In genomic region chr18:55265916-55266488, GRCh38 we compare ENCODE assay signal across 9 cellular contexts.
A peak's percentile ranks its signal among the peaks of the same experiment; 100 is the strongest.
DNase-seq lines count a peak whose midpoint lies in the region; ATAC-seq and TF ChIP-seq lines count a peak whose summit lies in the region.
"Had no signal": no experiment of that assay in that cellular context is flagged by ENCODE, and none has a peak within 500 bp of the region (broad histone marks: within the 10 kb centered on the region; RNA-seq: fewer than 3 reads in every experiment).

No MANE protein-coding gene starts in this region.

- peak; percentile 44 for ATAC-seq in GM19043 (IDR thresholded peaks at IDR 0.05; ENCODE audit: low read depth, unreplicated experiment)
- ATAC-seq in HG02852 (IDR thresholded peaks at IDR 0.05; ENCODE audit: unreplicated experiment), result peak; percentile 26

- H3K27me3 ChIP-seq in uterus, result no peaks in the 10 kb centered on the region

- WGBS in mesodermal cell (ENCODE audit: insufficient coverage in 2 of 2), 2 experiments, result 100% methylated on average over 2 of the region's 5 CpGs; no CpG with 5 or more reads in 1 of the 2 experiments

- no peak for TF ChIP-seq CTCF in uterus (IDR thresholded peaks at IDR 0.05)

- TF ChIP-seq POLR2A in uterus (IDR thresholded peaks at IDR 0.05), result no peak

- intact Hi-C loops in uterus (cut with DNase I; ENCODE audit: low total_unique reads), result no loop called here

- no peaks in the 10 kb centered on the region for H3K9me3 ChIP-seq in mesodermal cell (ENCODE audit: control insufficient read depth, low read length)
- H3K9me3 ChIP-seq in uterus, result no peaks in the 10 kb centered on the region

- H3K27ac ChIP-seq in mesodermal cell (ENCODE audit: low read depth, low read length, severe bottlenecking) (peak overlapping the region; percentile 23), uterus (peak overlapping the region in 1 of 2 donors; percentile 57)

- DNase-seq in RPMI7951 (ENCODE audit: low read depth) (peak; percentile 71), NCI-H345 treated with DMSO at 0.1 percent for 48 hours (lab: John Stamatoyannopoulos, UW; ENCODE audit: unreplicated experiment) (no peak), GM19240 (ENCODE audit: insufficient read length, low spot score) (no peak), uterus (no peak)
- DNase-seq in activated CD4-positive, alpha-beta T cell treated with anti-CD3 and anti-CD28 coated beads for 1 hour, result no peak
- DNase-seq: stimulated activated CD4-positive, alpha-beta T cell treated with anti-CD3 and anti-CD28 coated beads, Interleukin-12 subunit alpha, Interleukin-12 subunit beta, amount 100 ng/mL, for 4 hours had no signal

- H3K4me1 ChIP-seq in mesodermal cell (ENCODE audit: control insufficient read depth, insufficient read depth, low read length, poor library complexity, severe bottlenecking), result peaks cover 21% of the 10 kb centered on the region
- peaks cover 0 to 11% of the 10 kb centered on the region in 2 donors for H3K4me1 ChIP-seq in uterus

- H3K36me3 ChIP-seq in mesodermal cell (ENCODE audit: control insufficient read depth, insufficient read depth, low read length) (peaks cover 72% of the 10 kb centered on the region), uterus (no peaks in the 10 kb centered on the region)

- H3K4me3 ChIP-seq in mesodermal cell (ENCODE audit: extremely low read depth, insufficient read depth, low read length, poor library complexity, severe bottlenecking) (no peak overlapping the region), uterus (no peak overlapping the region)
